28 cellular contexts compared by ENCODE assay signal in genomic region chr14:26872930-26873470, GRCh38.
DNase-seq lines count a peak whose midpoint lies in the region; ATAC-seq and TF ChIP-seq lines count a peak whose summit lies in the region.
"Had no signal": no experiment of that assay in that cellular context is flagged by ENCODE, and none has a peak within 500 bp of the region (broad histone marks: within the 10 kb centered on the region; RNA-seq: fewer than 3 reads in every experiment).

No MANE protein-coding gene starts in this region.

- no peaks in the 10 kb centered on the region for H3K27me3 ChIP-seq in WERI-Rb-1 (ENCODE audit: insufficient read depth, low read depth, severe bottlenecking)
- no peaks in the 10 kb centered on the region for H3K27me3 ChIP-seq in mesendoderm (ENCODE audit: insufficient read depth, low read length, poor library complexity)
- H3K27me3 ChIP-seq in CD8-positive, alpha-beta T cell (ENCODE audit: insufficient read depth, low read length), result no peaks in the 10 kb centered on the region
- H3K27me3 ChIP-seq: dorsolateral prefrontal cortex, testis had no signal

- no peak overlapping the region for H3K4me3 Mint-ChIP-seq in CD8-positive, alpha-beta T cell
- no peak overlapping the region for H3K4me3 Mint-ChIP-seq in T-cell
- H3K4me3 Mint-ChIP-seq: activated CD4-positive, alpha-beta memory T cell treated with anti-CD3 and anti-CD28 coated beads for 36 hours; activated T-cell treated with anti-CD3 and anti-CD28 coated beads, Interleukin-2, amount 50 U/mL, for 72 hours; CD4-positive, alpha-beta T cell; natural killer cell treated with Interleukin-12 subunit alpha and Interleukin-12 subunit beta and Interleukin-15 and Interleukin-18, amount 100 ng/mL, for 72 hours; stimulated activated naive CD8-positive, alpha-beta T cell treated with anti-CD3 and anti-CD28 coated beads, Interleukin-15, Interleukin-2, amounts not matched to agents 100 ng/mL and 50 ng/mL, for 24 hours had no signal

- no peak overlapping the region for H2BK15ac ChIP-seq in mesendoderm (replicated peaks; ENCODE audit: low read depth)

- H3K36me3 ChIP-seq in WERI-Rb-1, result no peaks in the 10 kb centered on the region
- no peaks in the 10 kb centered on the region for H3K36me3 ChIP-seq in mesendoderm (ENCODE audit: control insufficient read depth, insufficient read depth, low read length)
- no peaks in the 10 kb centered on the region for H3K36me3 ChIP-seq in CD8-positive, alpha-beta T cell (ENCODE audit: insufficient read depth, low read length)
- H3K36me3 ChIP-seq: HAP-1, lower lobe of right lung had no signal

- CTCF ChIA-PET in CD8-positive, alpha-beta T cell (lab: Charles Lee), result no interaction called here
- CTCF ChIA-PET in T-cell (lab: Charles Lee), result no interaction called here

- no peaks in the 10 kb centered on the region for H3K4me1 ChIP-seq in mesendoderm (ENCODE audit: control insufficient read depth, low read depth, low read length)
- H3K4me1 ChIP-seq in CD8-positive, alpha-beta T cell (ENCODE audit: insufficient read depth, low read length), result no peaks in the 10 kb centered on the region
- H3K4me1 ChIP-seq: HAP-1, lower lobe of right lung, testis had no signal

- H3K27ac Mint-ChIP-seq in CD8-positive, alpha-beta T cell, result no peak overlapping the region
- H3K27ac Mint-ChIP-seq in T-cell, result no peak overlapping the region
- H3K27ac Mint-ChIP-seq: activated CD4-positive, alpha-beta memory T cell treated with anti-CD3 and anti-CD28 coated beads for 36 hours; activated T-cell treated with anti-CD3 and anti-CD28 coated beads, Interleukin-2, amount 50 U/mL, for 72 hours; CD4-positive, alpha-beta T cell; natural killer cell treated with Interleukin-12 subunit alpha and Interleukin-12 subunit beta and Interleukin-15 and Interleukin-18, amount 100 ng/mL, for 72 hours; stimulated activated naive CD8-positive, alpha-beta T cell treated with anti-CD3 and anti-CD28 coated beads, Interleukin-15, Interleukin-2, amounts not matched to agents 100 ng/mL and 50 ng/mL, for 24 hours had no signal

- POLR2A ChIA-PET in CD8-positive, alpha-beta T cell (lab: Charles Lee), result no interaction called here
- POLR2A ChIA-PET in T-cell (lab: Charles Lee), result no interaction called here

- no peaks in the 10 kb centered on the region for H3K27me3 Mint-ChIP-seq in CD8-positive, alpha-beta T cell (ENCODE audit: low read depth)
- H3K27me3 Mint-ChIP-seq in T-cell, result no peaks in the 10 kb centered on the region
- H3K27me3 Mint-ChIP-seq: activated CD4-positive, alpha-beta memory T cell treated with anti-CD3 and anti-CD28 coated beads for 36 hours; CD4-positive, alpha-beta T cell; natural killer cell treated with Interleukin-12 subunit alpha and Interleukin-12 subunit beta and Interleukin-15 and Interleukin-18, amount 100 ng/mL, for 72 hours; stimulated activated naive CD8-positive, alpha-beta T cell treated with anti-CD3 and anti-CD28 coated beads, Interleukin-15, Interleukin-2, amounts not matched to agents 100 ng/mL and 50 ng/mL, for 24 hours had no signal

- no peak overlapping the region for H3K23ac ChIP-seq in mesendoderm (ENCODE audit: low read length)

- H3K4me3 ChIP-seq in WERI-Rb-1 (ENCODE audit: low read depth, low read length) (peak overlapping the region; percentile 2), mesendoderm (ENCODE audit: low read length) (no peak overlapping the region)
- H3K4me3 ChIP-seq in CD8-positive, alpha-beta T cell (ENCODE audit: low read depth, low read length), result no peak overlapping the region
- H3K4me3 ChIP-seq: GM12878, HAP-1, lower lobe of right lung, skin epidermis, testis had no signal

- peaks cover 15% of the 10 kb centered on the region for H3K9me3 Mint-ChIP-seq in CD8-positive, alpha-beta T cell
- H3K9me3 Mint-ChIP-seq in T-cell, result peaks cover 11 to 45% (median 34%) of the 10 kb centered on the region in 3 donors

- H3K9me3 ChIP-seq in WERI-Rb-1 (ENCODE audit: severe bottlenecking), result no peaks in the 10 kb centered on the region
- no peaks in the 10 kb centered on the region for H3K9me3 ChIP-seq in CD8-positive, alpha-beta T cell (ENCODE audit: low read length)
- H3K9me3 ChIP-seq: HAP-1, lower lobe of right lung, testis had no signal

- no peak for ATAC-seq in CD8-positive, alpha-beta T cell
- ATAC-seq in T-cell (replicated peaks in 1 of 4), result no peak
- ATAC-seq: activated T-cell treated with anti-CD3 and anti-CD28 coated beads, Interleukin-2, amount 50 U/mL, for 72 hours; GM12878; HepG2; lower lobe of right lung; natural killer cell treated with Interleukin-12 subunit alpha and Interleukin-12 subunit beta and Interleukin-15 and Interleukin-18, amount 100 ng/mL, for 72 hours had no signal

- H3K27ac ChIP-seq in C4-2B (peak overlapping the region; percentile 25; the same call in 1 of the 2 replicates), WERI-Rb-1 (peak overlapping the region; percentile 61), mesendoderm (ENCODE audit: low read depth, low read length) (no peak overlapping the region)
- no peak overlapping the region for H3K27ac ChIP-seq in CD8-positive, alpha-beta T cell (ENCODE audit: low read depth, low read length)
- H3K27ac ChIP-seq: lower lobe of right lung, skin epidermis, testis had no signal

- no peak overlapping the region for H2BK5ac ChIP-seq in mesendoderm (ENCODE audit: low read length)

- H3K4me1 Mint-ChIP-seq in CD8-positive, alpha-beta T cell (ENCODE audit: low read depth), result no peaks in the 10 kb centered on the region
- H3K4me1 Mint-ChIP-seq in T-cell, result no peaks in the 10 kb centered on the region

- no peak overlapping the region for H4K8ac ChIP-seq in mesendoderm (ENCODE audit: low read depth, low read length)

- no CpG with 5 or more reads among the region's 5 CpGs for WGBS in mesendoderm (ENCODE audit: extremely low coverage, insufficient coverage, low lambda C conversion rate)

- H4K5ac ChIP-seq in mesendoderm (ENCODE audit: low read length), result no peak overlapping the region

- H3K18ac ChIP-seq in mesendoderm (ENCODE audit: low read length), result no peak overlapping the region

- no peak overlapping the region for H2AK5ac ChIP-seq in mesendoderm (ENCODE audit: low read length)

- no peak for TF ChIP-seq CTCF in C4-2B (conservative IDR thresholded peaks at IDR 0.05)
- no peak for TF ChIP-seq CTCF in WERI-Rb-1 (IDR thresholded peaks at IDR 0.05; ENCODE audit: low read depth, low read length)
- TF ChIP-seq CTCF in CD8-positive, alpha-beta T cell (IDR thresholded peaks at IDR 0.05), result no peak

- DNase-seq in NCI-H146 treated with DMSO at 0.1 percent for 48 hours (lab: John Stamatoyannopoulos, UW; ENCODE audit: unreplicated experiment) (peak; percentile 46), WERI-Rb-1 (peak; percentile 72), mesendoderm (peak; percentile 9), middle frontal gyrus (ENCODE audit: extremely low spot score, low spot score) (no peak), T-cell (no peak)
- no peak for DNase-seq in CD8-positive, alpha-beta T cell
- DNase-seq: activated CD4-positive, alpha-beta memory T cell treated with anti-CD3 and anti-CD28 coated beads for 36 hours; activated CD4-positive, alpha-beta T cell treated with anti-CD3 and anti-CD28 coated beads for 1 hour; activated naive CD4-positive, alpha-beta T cell; activated T-cell treated with anti-CD3 and anti-CD28 coated beads, Interleukin-2, amount 50 U/mL, for 72 hours; AML-193; CD4-positive, alpha-beta T cell; EL; foreskin melanocyte; Kasumi-1; lower lobe of right lung; NCI-H1436; NCI-H2171; NCI-H510A treated with DMSO at 0.1 percent for 48 hours had no signal

- H3K56ac ChIP-seq in mesendoderm (ENCODE audit: low read length), result no peak overlapping the region

- no peaks in the 10 kb centered on the region for H3K79me2 ChIP-seq in mesendoderm (ENCODE audit: control insufficient read depth, insufficient read depth, low read length)

- H3K4me2 ChIP-seq in mesendoderm (ENCODE audit: low read length), result no peak overlapping the region

- intact Hi-C loops in CD8-positive, alpha-beta T cell (cut with DNase I, micrococcal nuclease), result no loop called here

- H2BK120ac ChIP-seq in mesendoderm (ENCODE audit: low read depth, low read length), result no peak overlapping the region

- H3K36me3 Mint-ChIP-seq in CD8-positive, alpha-beta T cell, result no peaks in the 10 kb centered on the region
- no peaks in the 10 kb centered on the region for H3K36me3 Mint-ChIP-seq in T-cell
- H3K36me3 Mint-ChIP-seq: activated CD4-positive, alpha-beta memory T cell treated with anti-CD3 and anti-CD28 coated beads for 36 hours had no signal

- H3K4ac ChIP-seq in mesendoderm (ENCODE audit: low read depth, low read length), result no peak overlapping the region

- no peak overlapping the region for H3K9ac ChIP-seq in mesendoderm (ENCODE audit: low read length)

- H3K79me1 ChIP-seq in mesendoderm (ENCODE audit: low read length), result no peaks in the 10 kb centered on the region

Comparison
In these comparisons a context has a peak if more than half of its experiments do, and no peak if none do; other contexts are left out.
1. H3K27ac ChIP-seq: peak in C4-2B (single experiment) and WERI-Rb-1 (single experiment); none in mesendoderm (single experiment) and CD8-positive, alpha-beta T cell (single experiment).
2. DNase-seq: peak in NCI-H146 treated with DMSO at 0.1 percent for 48 hours (single experiment), WERI-Rb-1 (single experiment) and mesendoderm (single experiment); none in middle frontal gyrus (single experiment), CD8-positive, alpha-beta T cell (0 of 7) and T-cell (0 of 34).